24 cellular contexts compared by ENCODE assay signal in genomic region chr2:24511894-24512293, GRCh38. TPM values are rescaled to one million over a fixed set of nuclear protein-coding genes. Genes with fewer than 3 reads are reported as not detected.
A peak's percentile ranks its signal among the peaks of the same experiment; 100 is the strongest.
DNase-seq lines count a peak whose midpoint lies in the region; ATAC-seq and TF ChIP-seq lines count a peak whose summit lies in the region.
"Had no signal": no experiment of that assay in that cellular context is flagged by ENCODE, and none has a peak within 500 bp of the region (broad histone marks: within the 10 kb centered on the region; RNA-seq: fewer than 3 reads in every experiment).

No MANE protein-coding gene starts in this region.

- H3K27me3 Mint-ChIP-seq in activated CD8-positive, alpha-beta T cell treated with anti-CD3 and anti-CD28 coated beads for 36 hours = no peaks in the 10 kb centered on the region
- H3K27me3 Mint-ChIP-seq in activated CD8-positive, alpha-beta T cell treated with anti-CD3 and anti-CD28 coated beads, Interleukin-2, amount 10 ng/mL, durations not matched to agents 7 days and 5 days (ENCODE audit: low read depth) = no peaks in the 10 kb centered on the region
- no peaks in the 10 kb centered on the region for H3K27me3 Mint-ChIP-seq in CD4-positive, alpha-beta memory T cell
- H3K27me3 Mint-ChIP-seq: progenitor cell of endocrine pancreas had no signal

- H3K9me2 ChIP-seq in SK-N-SH = no peaks in the 10 kb centered on the region

- no peak for TF ChIP-seq RAD21 in SK-N-SH (IDR thresholded peaks at IDR 0.05; ENCODE audit: low read length)

- H3K4me1 Mint-ChIP-seq in activated CD8-positive, alpha-beta T cell treated with anti-CD3 and anti-CD28 coated beads for 36 hours (ENCODE audit: low read depth) = peaks cover 63% of the 10 kb centered on the region
- peaks cover 21% of the 10 kb centered on the region for H3K4me1 Mint-ChIP-seq in activated CD8-positive, alpha-beta T cell treated with anti-CD3 and anti-CD28 coated beads, Interleukin-2, amount 10 ng/mL, durations not matched to agents 7 days and 5 days (ENCODE audit: low read depth)
- H3K4me1 Mint-ChIP-seq in CD4-positive, alpha-beta memory T cell = peaks cover 50 to 71% (median 63%) of the 10 kb centered on the region in 4 donors

- no peak for TF ChIP-seq CTCF in activated CD8-positive, alpha-beta T cell treated with anti-CD3 and anti-CD28 coated beads for 36 hours (IDR thresholded peaks at IDR 0.05)
- no peak for TF ChIP-seq CTCF in SK-N-SH (IDR thresholded peaks at IDR 0.05)
- no peak for TF ChIP-seq CTCF in left lung (IDR thresholded peaks at IDR 0.05)
- no peak for TF ChIP-seq CTCF in testis (IDR thresholded peaks at IDR 0.05)

- no peak for TF ChIP-seq POLR2A in testis (IDR thresholded peaks at IDR 0.05)

- H3K4me3 Mint-ChIP-seq in activated CD8-positive, alpha-beta T cell treated with anti-CD3 and anti-CD28 coated beads for 36 hours = no peak overlapping the region
- H3K4me3 Mint-ChIP-seq in activated CD8-positive, alpha-beta T cell treated with anti-CD3 and anti-CD28 coated beads, Interleukin-2, amount 10 ng/mL, durations not matched to agents 7 days and 5 days = no peak overlapping the region
- H3K4me3 Mint-ChIP-seq in CD4-positive, alpha-beta memory T cell = peak overlapping the region in 6 of 8 donors; percentile 27 to 68 (median 32)

- H3K36me3 Mint-ChIP-seq in activated CD8-positive, alpha-beta T cell treated with anti-CD3 and anti-CD28 coated beads for 36 hours (ENCODE audit: low read depth) = peaks cover 2% of the 10 kb centered on the region
- H3K36me3 Mint-ChIP-seq in activated CD8-positive, alpha-beta T cell treated with anti-CD3 and anti-CD28 coated beads, Interleukin-2, amount 10 ng/mL, durations not matched to agents 7 days and 5 days (ENCODE audit: low read depth) = no peaks in the 10 kb centered on the region
- no peaks in the 10 kb centered on the region for H3K36me3 Mint-ChIP-seq in CD4-positive, alpha-beta memory T cell

- H3K79me2 ChIP-seq in SK-N-SH (ENCODE audit: insufficient read depth) = peaks cover 75% of the 10 kb centered on the region

- no peak for TF ChIP-seq EP300 in SK-N-SH (IDR thresholded peaks at IDR 0.05; ENCODE audit: borderline replicate concordance in 1 of 2, low read depth in 1 of 2, low read length in 1 of 2)

- CTCF ChIA-PET in activated CD8-positive, alpha-beta T cell treated with anti-CD3 and anti-CD28 coated beads for 36 hours (lab: Charles Lee) = interaction anchor here (0.7 to 1.3 kb wide), 2 partner anchors 9 to 17 kb away, joined by 3 read pairs; no protein-coding TSS in a partner anchor
- CTCF ChIA-PET in activated CD8-positive, alpha-beta T cell treated with anti-CD3 and anti-CD28 coated beads, Interleukin-2, amount 10 ng/mL, durations not matched to agents 7 days and 5 days (lab: Charles Lee) = interaction anchor here (0.7 to 1.2 kb wide), 2 partner anchors 11 to 31 kb away, joined by 3 read pairs; no protein-coding TSS in a partner anchor
- CTCF ChIA-PET in CD4-positive, alpha-beta memory T cell (lab: Charles Lee; ENCODE audit: partially characterized antibody) = no interaction called here
- CTCF ChIA-PET in SK-N-SH (lab: Yijun Ruan, JAX) = interaction anchor here (0.9 to 1.9 kb wide), 3 partner anchors 9 to 316 kb away, joined by 3 to 5 read pairs (median 3); no protein-coding TSS in a partner anchor

- no peak overlapping the region for H3K27ac ChIP-seq in CD4-positive, alpha-beta memory T cell (ENCODE audit: low read depth, low read length)
- H3K27ac ChIP-seq in SK-N-SH (ENCODE audit: low read depth in 2 of 2, low read length in 1 of 2) (no peak overlapping the region), left lung (no peak overlapping the region), testis (no peak overlapping the region)
- H3K27ac ChIP-seq: coronary artery, HL-60, SK-N-MC, upper lobe of right lung, WERI-Rb-1 had no signal

- peak overlapping the region; percentile 22; the same call in 1 of the 2 replicates for H3K4me2 ChIP-seq in SK-N-SH

- H3K4me1 ChIP-seq in CD4-positive, alpha-beta memory T cell (ENCODE audit: insufficient read depth, low read length) = peaks cover 46% of the 10 kb centered on the region
- H3K4me1 ChIP-seq in SK-N-SH (ENCODE audit: control insufficient read depth in 1 of 2, insufficient read depth in 2 of 2, low read depth in 1 of 2, low read length in 1 of 2) = peaks cover 0 to 24% of the 10 kb centered on the region in 2 experiments; a peak in 2 of 4 replicates
- peaks cover 8 to 56% of the 10 kb centered on the region in 2 donors for H3K4me1 ChIP-seq in left lung
- peaks cover 31% of the 10 kb centered on the region for H3K4me1 ChIP-seq in testis
- H3K4me1 ChIP-seq: HAP-1 had no signal

- no peak overlapping the region for H3K9ac ChIP-seq in SK-N-SH

- no peaks in the 10 kb centered on the region; the same call in 1 of the 2 replicates for H4K20me1 ChIP-seq in SK-N-SH (ENCODE audit: insufficient read depth)

- no peak overlapping the region for H2AFZ ChIP-seq in SK-N-SH (ENCODE audit: low read depth)

- no peaks in the 10 kb centered on the region for H3F3A ChIP-seq in SK-N-SH (replicated peaks; ENCODE audit: insufficient read depth)

- no peaks in the 10 kb centered on the region for H3K9me3 ChIP-seq in CD4-positive, alpha-beta memory T cell (ENCODE audit: control insufficient read depth in 1 of 2, low read length in 2 of 2)
- H3K9me3 ChIP-seq in SK-N-SH = no peaks in the 10 kb centered on the region
- H3K9me3 ChIP-seq in left lung = no peaks in the 10 kb centered on the region
- H3K9me3 ChIP-seq in testis = no peaks in the 10 kb centered on the region
- H3K9me3 ChIP-seq: gastrocnemius medialis, HAP-1, upper lobe of right lung had no signal

- peak overlapping the region; percentile 32 for H3K27ac Mint-ChIP-seq in activated CD8-positive, alpha-beta T cell treated with anti-CD3 and anti-CD28 coated beads for 36 hours
- H3K27ac Mint-ChIP-seq in activated CD8-positive, alpha-beta T cell treated with anti-CD3 and anti-CD28 coated beads, Interleukin-2, amount 10 ng/mL, durations not matched to agents 7 days and 5 days = no peak overlapping the region
- peak overlapping the region in 1 of 7 donors; percentile 5 for H3K27ac Mint-ChIP-seq in CD4-positive, alpha-beta memory T cell
- H3K27ac Mint-ChIP-seq: progenitor cell of endocrine pancreas had no signal

- no peaks in the 10 kb centered on the region for H3K9me3 Mint-ChIP-seq in activated CD8-positive, alpha-beta T cell treated with anti-CD3 and anti-CD28 coated beads for 36 hours
- no peaks in the 10 kb centered on the region for H3K9me3 Mint-ChIP-seq in activated CD8-positive, alpha-beta T cell treated with anti-CD3 and anti-CD28 coated beads, Interleukin-2, amount 10 ng/mL, durations not matched to agents 7 days and 5 days (ENCODE audit: insufficient read depth)
- no peaks in the 10 kb centered on the region for H3K9me3 Mint-ChIP-seq in CD4-positive, alpha-beta memory T cell

- 95% methylated on average over 3 of the region's 3 CpGs for WGBS in SK-N-SH (ENCODE audit: low lambda C conversion rate)
- WGBS in testis, 2 donors = 47 to 61% methylated on average over 3 of the region's 3 CpGs

- ATAC-seq in activated CD8-positive, alpha-beta T cell treated with anti-CD3 and anti-CD28 coated beads for 36 hours = peak; percentile 45
- ATAC-seq in activated CD8-positive, alpha-beta T cell treated with anti-CD3 and anti-CD28 coated beads, Interleukin-2, amount 10 ng/mL, durations not matched to agents 7 days and 5 days = no peak
- ATAC-seq in left lung (peak; percentile 31), GM19023 (IDR thresholded peaks at IDR 0.05; ENCODE audit: unreplicated experiment) (no peak)
- ATAC-seq: gastrocnemius medialis, upper lobe of right lung had no signal

- H3K36me3 ChIP-seq in CD4-positive, alpha-beta memory T cell (ENCODE audit: insufficient read depth, low read length) = no peaks in the 10 kb centered on the region
- H3K36me3 ChIP-seq in SK-N-SH (replicated peaks in 1 of 2; ENCODE audit: control insufficient read depth in 1 of 2, insufficient read depth in 2 of 2, low read length in 1 of 2) = no peaks in the 10 kb centered on the region
- H3K36me3 ChIP-seq in left lung = no peaks in the 10 kb centered on the region
- H3K36me3 ChIP-seq in testis (ENCODE audit: low read depth, missing control alignments) = no peaks in the 10 kb centered on the region
- H3K36me3 ChIP-seq: gastrocnemius medialis, HAP-1, upper lobe of right lung, WERI-Rb-1 had no signal

- POLR2A ChIA-PET in activated CD8-positive, alpha-beta T cell treated with anti-CD3 and anti-CD28 coated beads for 36 hours (lab: Charles Lee) = no interaction called here
- POLR2A ChIA-PET in activated CD8-positive, alpha-beta T cell treated with anti-CD3 and anti-CD28 coated beads, Interleukin-2, amount 10 ng/mL, durations not matched to agents 7 days and 5 days (lab: Charles Lee) = no interaction called here
- POLR2A ChIA-PET in CD4-positive, alpha-beta memory T cell (lab: Charles Lee; ENCODE audit: partially characterized antibody) = no interaction called here
- POLR2A ChIA-PET in SK-N-SH (lab: Yijun Ruan, JAX) = no interaction called here

- no peaks in the 10 kb centered on the region for H3K27me3 ChIP-seq in CD4-positive, alpha-beta memory T cell (ENCODE audit: insufficient read depth, low read length)
- no peaks in the 10 kb centered on the region for H3K27me3 ChIP-seq in SK-N-SH (ENCODE audit: insufficient read depth)
- H3K27me3 ChIP-seq in left lung = no peaks in the 10 kb centered on the region
- H3K27me3 ChIP-seq in testis = no peaks in the 10 kb centered on the region
- H3K27me3 ChIP-seq: gastrocnemius medialis, upper lobe of right lung had no signal

- intact Hi-C loops in activated CD8-positive, alpha-beta T cell treated with anti-CD3 and anti-CD28 coated beads for 36 hours (cut with micrococcal nuclease) = no loop called here
- intact Hi-C loops in CD4-positive, alpha-beta memory T cell (cut with micrococcal nuclease) = no loop called here
- intact Hi-C loops in left lung (cut with DNase I) = no loop called here
- intact Hi-C loops in testis (cut with DNase I; ENCODE audit: low total_unique reads) = no loop called here

- H3K4me3 ChIP-seq in CD4-positive, alpha-beta memory T cell (ENCODE audit: low read length in 2 of 2) = no peak overlapping the region
- no peak overlapping the region for H3K4me3 ChIP-seq in SK-N-SH (ENCODE audit: low read depth in 2 of 2, low read length in 1 of 2)
- H3K4me3 ChIP-seq in left lung = no peak overlapping the region
- H3K4me3 ChIP-seq in testis = no peak overlapping the region
- H3K4me3 ChIP-seq: coronary artery, HAP-1, SK-N-MC, upper lobe of right lung had no signal

- DNase-seq in activated CD8-positive, alpha-beta T cell treated with anti-CD3 and anti-CD28 coated beads for 36 hours = no peak
- no peak for DNase-seq in activated CD8-positive, alpha-beta T cell treated with anti-CD3 and anti-CD28 coated beads, Interleukin-2, amount 10 ng/mL, durations not matched to agents 7 days and 5 days
- DNase-seq in CD4-positive, alpha-beta memory T cell = no peak
- DNase-seq in SK-N-SH (no peak), left lung (no peak), testis (no peak)
- DNase-seq in effector CD4-positive, alpha-beta T cell = no peak
- DNase-seq: activated CD4-positive, alpha-beta T cell treated with anti-CD3 and anti-CD28 coated beads, Interleukin-2, amount 50 U/mL, for 48 hours; activated naive CD4-positive, alpha-beta T cell treated with anti-CD3 and anti-CD28 coated beads, Interleukin-2, amount 50 U/mL, for 16 hours; anterior cingulate cortex; DMS53; gastrocnemius medialis; NCI-H1048; NCI-H187; substantia nigra; T-helper 9 cell; upper lobe of right lung; WERI-Rb-1 had no signal

RNA-seq across cellular contexts. Expression of gene NCOA1, which starts 20.8 kb away (rescaled TPM):
- total RNA-seq in activated CD8-positive, alpha-beta T cell treated with anti-CD3 and anti-CD28 coated beads for 36 hours = 10 to 100 TPM; 16.8 to 17.1 TPM
- total RNA-seq in activated CD8-positive, alpha-beta T cell treated with anti-CD3 and anti-CD28 coated beads, Interleukin-2, amount 10 ng/mL, durations not matched to agents 7 days and 5 days = 10 to 100 TPM; 14.5 to 14.7 TPM
- 10 to 100 TPM; 40.6 to 46.2 TPM for total RNA-seq in CD4-positive, alpha-beta memory T cell
- polyA plus RNA-seq in CD4-positive, alpha-beta memory T cell = 10 to 100 TPM in 1 of 2 donors, 1 to 10 TPM in 1; 5.9 to 29.0 TPM
- polyA plus RNA-seq in SK-N-SH (2012; rRNA removed) (10.7 and 13.1 TPM in 2 replicates), testis (ENCODE audit: insufficient read depth, low read depth, low replicate concordance) (52.3 TPM)
- polyA plus RNA-seq in SK-N-SH (2012; cell fraction: cytosol; rRNA removed) = 10.1 and 12.0 TPM in 2 replicates
- 10.0 and 17.1 TPM in 2 replicates for polyA plus RNA-seq in SK-N-SH (2012; cell fraction: nucleus; rRNA removed)
- total RNA-seq in left lung (10 to 100 TPM; 32.6 to 38.2 TPM), testis (100 to 1,000 TPM; 109 to 124 TPM)

Comparison
In these comparisons a context has a peak if more than half of its experiments do, and no peak if none do; other contexts are left out.
1. ATAC-seq: peak in activated CD8-positive, alpha-beta T cell treated with anti-CD3 and anti-CD28 coated beads for 36 hours (single experiment) and left lung (single experiment); none in activated CD8-positive, alpha-beta T cell treated with anti-CD3 and anti-CD28 coated beads, Interleukin-2, amount 10 ng/mL, durations not matched to agents 7 days and 5 days (single experiment) and GM19023 (single experiment).
2. H3K4me3 Mint-ChIP-seq: peak in CD4-positive, alpha-beta memory T cell (6 of 8); none in activated CD8-positive, alpha-beta T cell treated with anti-CD3 and anti-CD28 coated beads for 36 hours (single experiment) and activated CD8-positive, alpha-beta T cell treated with anti-CD3 and anti-CD28 coated beads, Interleukin-2, amount 10 ng/mL, durations not matched to agents 7 days and 5 days (single experiment).